19 cellular contexts compared by ENCODE assay signal in the genomic region with DNA sequence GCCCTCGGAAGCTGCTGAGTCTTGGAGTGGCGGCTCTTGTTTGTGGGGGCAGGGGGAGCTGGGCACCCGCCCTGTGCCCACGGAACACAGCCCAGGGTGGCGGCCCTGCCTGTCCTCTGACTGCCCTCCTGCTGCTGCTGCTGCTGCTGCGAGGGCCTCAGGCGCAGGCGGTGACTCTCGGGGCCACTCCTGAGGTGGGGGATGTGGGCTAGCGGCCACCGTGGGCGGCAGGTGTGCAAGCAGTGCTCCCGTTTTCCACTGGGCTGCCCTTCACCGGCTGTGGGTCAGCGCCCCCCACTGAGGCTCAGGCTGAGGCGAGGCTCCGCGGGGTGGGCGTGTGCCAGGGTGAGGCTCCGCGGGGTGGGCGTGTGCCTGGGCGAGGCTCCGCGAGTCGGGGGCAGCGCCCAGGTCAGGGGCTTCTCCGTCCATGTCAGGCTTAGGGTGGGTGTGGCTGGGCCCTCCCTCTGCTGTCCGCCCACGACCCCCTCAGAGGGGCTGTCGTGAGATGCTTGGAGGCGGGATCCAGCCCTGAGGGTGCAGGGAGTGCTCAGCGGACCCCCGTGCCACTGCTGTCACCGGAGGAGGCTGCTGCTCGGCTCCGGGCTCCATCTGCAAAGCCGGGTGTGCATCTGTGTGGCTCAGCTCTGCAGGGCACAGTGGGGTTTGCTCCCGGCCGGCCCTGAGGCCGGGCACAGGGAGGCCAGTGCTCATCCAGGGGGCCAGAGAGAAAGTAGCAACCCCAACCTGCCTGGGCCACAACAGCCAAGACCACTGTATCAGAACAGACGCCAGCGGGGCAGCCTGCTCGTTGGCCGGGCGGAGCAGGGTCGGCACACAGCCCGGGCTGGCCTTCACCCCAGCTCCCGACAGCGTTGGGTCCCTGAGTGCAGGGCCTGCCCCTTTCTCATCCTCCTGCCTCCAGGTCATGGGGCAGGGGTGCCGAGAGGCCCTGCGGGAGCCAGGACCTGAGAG.
"Had no signal": no experiment of that assay in that cellular context is flagged by ENCODE, and none has a peak within 500 bp of the region (broad histone marks: within the 10 kb centered on the region; RNA-seq: fewer than 3 reads in every experiment).

No MANE protein-coding gene starts in this region.

- H3K9me3 Mint-ChIP-seq: activated CD4-positive, alpha-beta memory T cell treated with anti-CD3 and anti-CD28 coated beads for 36 hours; activated T-cell treated with anti-CD3 and anti-CD28 coated beads, Interleukin-2, amount 50 U/mL, for 4 hours; central memory CD8-positive, alpha-beta T cell; naive B cell; stimulated activated naive CD8-positive, alpha-beta T cell treated with anti-CD3 and anti-CD28 coated beads, Interleukin-15, Interleukin-2, amounts not matched to agents 100 ng/mL and 50 ng/mL, for 24 hours had no signal

- H3K4me1 ChIP-seq: foreskin keratinocyte, testis, upper lobe of right lung had no signal

- H3K9me3 ChIP-seq: neutrophil, testis, upper lobe of right lung had no signal

- H3K4me3 Mint-ChIP-seq: activated CD4-positive, alpha-beta memory T cell treated with anti-CD3 and anti-CD28 coated beads for 36 hours; activated CD4-positive, alpha-beta T cell treated with anti-CD3 and anti-CD28 coated beads for 36 hours; activated naive CD8-positive, alpha-beta T cell; activated T-cell treated with anti-CD3 and anti-CD28 coated beads, Interleukin-2, amount 50 U/mL, for 4 hours; naive B cell; stimulated activated naive CD8-positive, alpha-beta T cell treated with anti-CD3 and anti-CD28 coated beads, Interleukin-15, Interleukin-2, amounts not matched to agents 100 ng/mL and 50 ng/mL, for 24 hours had no signal

- H3K36me3 Mint-ChIP-seq: activated naive CD8-positive, alpha-beta T cell; naive B cell had no signal

- H3K27ac ChIP-seq: brain microvascular endothelial cell, foreskin keratinocyte, neutrophil, testis, upper lobe of right lung had no signal

- H3K27ac Mint-ChIP-seq: activated CD4-positive, alpha-beta memory T cell treated with anti-CD3 and anti-CD28 coated beads for 36 hours; activated CD4-positive, alpha-beta T cell treated with anti-CD3 and anti-CD28 coated beads for 36 hours; activated naive CD8-positive, alpha-beta T cell; stimulated activated naive CD8-positive, alpha-beta T cell treated with anti-CD3 and anti-CD28 coated beads, Interleukin-15, Interleukin-2, amounts not matched to agents 100 ng/mL and 50 ng/mL, for 24 hours had no signal

- H3K4me3 ChIP-seq: lung, testis, upper lobe of right lung had no signal

- H3K27me3 Mint-ChIP-seq: activated CD4-positive, alpha-beta memory T cell treated with anti-CD3 and anti-CD28 coated beads for 36 hours; activated CD4-positive, alpha-beta T cell treated with anti-CD3 and anti-CD28 coated beads for 36 hours; activated naive CD8-positive, alpha-beta T cell; central memory CD8-positive, alpha-beta T cell; naive B cell; stimulated activated naive CD8-positive, alpha-beta T cell treated with anti-CD3 and anti-CD28 coated beads, Interleukin-15, Interleukin-2, amounts not matched to agents 100 ng/mL and 50 ng/mL, for 24 hours had no signal

- H3K27me3 ChIP-seq: brain microvascular endothelial cell, foreskin keratinocyte, neutrophil, testis, upper lobe of right lung had no signal

- DNase-seq: activated CD4-positive, alpha-beta memory T cell treated with anti-CD3 and anti-CD28 coated beads for 36 hours; activated CD4-positive, alpha-beta T cell treated with anti-CD3 and anti-CD28 coated beads for 36 hours; activated effector memory CD4-positive, alpha-beta T cell treated with anti-CD3 and anti-CD28 coated beads, Interleukin-2, amount 50 U/mL, for 16 hours; activated T-cell treated with anti-CD3 and anti-CD28 coated beads, Interleukin-2, amount 50 U/mL, for 4 hours; brain microvascular endothelial cell; effector memory CD4-positive, alpha-beta T cell; foreskin keratinocyte; naive B cell; small intestine; stimulated activated CD4-positive, alpha-beta T cell treated with anti-CD3 and anti-CD28 coated beads, Interleukin-4, amount 100 ng/mL, for 4 hours; stimulated activated CD8-positive, alpha-beta memory T cell treated with anti-CD3 and anti-CD28 coated beads, Interleukin-4, amount 100 ng/mL, for 48 hours; T-helper 2 cell; testis; upper lobe of right lung had no signal

- ATAC-seq: activated CD4-positive, alpha-beta T cell treated with anti-CD3 and anti-CD28 coated beads for 36 hours; activated T-cell treated with anti-CD3 and anti-CD28 coated beads, Interleukin-2, amount 50 U/mL, for 4 hours; foreskin keratinocyte; upper lobe of right lung had no signal
